In the genomic region with DNA sequence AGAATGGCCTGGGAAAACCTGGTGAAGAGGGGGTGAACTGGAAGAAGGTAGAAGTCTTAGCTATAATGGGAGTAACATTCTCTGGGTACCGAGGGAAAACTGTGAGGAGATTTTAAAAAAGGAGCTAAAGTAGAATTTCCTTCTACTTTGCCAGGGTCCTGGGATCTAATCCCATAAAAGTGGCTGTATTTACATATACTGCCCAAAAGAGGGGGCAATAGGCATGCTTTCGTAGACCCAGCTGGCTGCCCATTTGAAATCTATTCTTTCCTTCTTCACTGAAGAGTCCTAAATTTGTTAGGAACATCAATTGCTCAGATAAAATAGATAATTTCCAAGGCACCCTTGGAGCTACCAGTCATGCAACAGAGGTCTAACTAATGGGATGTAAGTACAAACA, we compare ENCODE assay signal across 9 cellular contexts.
DNase-seq lines count a peak whose midpoint lies in the region; ATAC-seq and TF ChIP-seq lines count a peak whose summit lies in the region.
"Had no signal": no experiment of that assay in that cellular context is flagged by ENCODE, and none has a peak within 500 bp of the region (broad histone marks: within the 10 kb centered on the region; RNA-seq: fewer than 3 reads in every experiment).

No MANE protein-coding gene starts in this region.

- no peak for TF ChIP-seq POLR2A in adrenal gland (IDR thresholded peaks at IDR 0.05)

- H3K4me2 ChIP-seq in mesendoderm (ENCODE audit: low read length), result no peak overlapping the region
- H3K4me2 ChIP-seq: BLaER1 treated with 17β-estradiol and CSF1 and Interleukin-3, amounts not matched to agents 10 nM and 100 nM had no signal

- intact Hi-C loops in adrenal gland (cut with DNase I), result loop anchor here in 1 of 2 donors (10.0 kb wide), 1 partner anchor 582 kb away; no protein-coding TSS in a partner anchor

- H2BK120ac ChIP-seq in mesendoderm (ENCODE audit: low read depth, low read length), result no peak overlapping the region

- DNase-seq in NCI-H1092 treated with DMSO at 0.1 percent for 48 hours (lab: John Stamatoyannopoulos, UW) (peak; percentile 5), NCI-H1092 (lab: John Stamatoyannopoulos, UW) (no peak), HuH-7 (ENCODE audit: low spot score) (peak; percentile 15), adrenal gland (no peak), mesendoderm (peak; percentile 35), islet precursor cell (no peak)
- DNase-seq in stimulated activated naive CD4-positive, alpha-beta T cell (lab: John Stamatoyannopoulos, UW), result no peak

- no peak overlapping the region for H2BK15ac ChIP-seq in mesendoderm (replicated peaks; ENCODE audit: low read depth)

- H3K27ac ChIP-seq in adrenal gland (no peak overlapping the region), mesendoderm (ENCODE audit: low read depth, low read length) (no peak overlapping the region)
- H3K27ac ChIP-seq: BLaER1 treated with 17β-estradiol and CSF1 and Interleukin-3, amounts not matched to agents 10 nM and 100 nM had no signal

- no peak overlapping the region for H4K5ac ChIP-seq in mesendoderm (ENCODE audit: low read length)

- no peak overlapping the region for H4K8ac ChIP-seq in mesendoderm (ENCODE audit: low read depth, low read length)

- no peaks in the 10 kb centered on the region for H3K4me1 ChIP-seq in adrenal gland (replicated peaks in 1 of 2)
- H3K4me1 ChIP-seq in mesendoderm (ENCODE audit: control insufficient read depth, low read depth, low read length), result no peaks in the 10 kb centered on the region
- H3K4me1 ChIP-seq: BLaER1 treated with 17β-estradiol and CSF1 and Interleukin-3, amounts not matched to agents 10 nM and 100 nM had no signal

- H3K79me2 ChIP-seq in mesendoderm (ENCODE audit: control insufficient read depth, insufficient read depth, low read length), result no peaks in the 10 kb centered on the region

- no peak for ATAC-seq in HG02981 (IDR thresholded peaks at IDR 0.05; ENCODE audit: unreplicated experiment)

- H2AK5ac ChIP-seq in mesendoderm (ENCODE audit: low read length), result no peak overlapping the region

- no peak overlapping the region for H3K9ac ChIP-seq in mesendoderm (ENCODE audit: low read length)
- H3K9ac ChIP-seq: BLaER1 treated with 17β-estradiol and CSF1 and Interleukin-3, amounts not matched to agents 10 nM and 100 nM had no signal

- no peak overlapping the region for H3K4ac ChIP-seq in mesendoderm (ENCODE audit: low read depth, low read length)

- peaks cover 0 to 30% of the 10 kb centered on the region in 2 donors for H3K36me3 ChIP-seq in adrenal gland (replicated peaks in 1 of 2)
- no peaks in the 10 kb centered on the region for H3K36me3 ChIP-seq in mesendoderm (ENCODE audit: control insufficient read depth, insufficient read depth, low read length)

- no peak overlapping the region for H3K18ac ChIP-seq in mesendoderm (ENCODE audit: low read length)

- H3K9me3 ChIP-seq in adrenal gland (replicated peaks in 1 of 3), result no peaks in the 10 kb centered on the region
- H3K9me3 ChIP-seq: BLaER1 treated with 17β-estradiol and CSF1 and Interleukin-3, amounts not matched to agents 10 nM and 100 nM had no signal

- no peaks in the 10 kb centered on the region for H3K79me1 ChIP-seq in mesendoderm (ENCODE audit: low read length)

- H3K4me3 ChIP-seq in adrenal gland (no peak overlapping the region), mesendoderm (ENCODE audit: low read length) (no peak overlapping the region)
- H3K4me3 ChIP-seq: BLaER1 treated with 17β-estradiol and CSF1 and Interleukin-3, amounts not matched to agents 10 nM and 100 nM had no signal

- H3K56ac ChIP-seq in mesendoderm (ENCODE audit: low read length), result no peak overlapping the region

- TF ChIP-seq CTCF in adrenal gland (IDR thresholded peaks at IDR 0.05), result peak; percentile 18 to 55 (median 41)

- H3K27me3 ChIP-seq in adrenal gland (no peaks in the 10 kb centered on the region), mesendoderm (ENCODE audit: insufficient read depth, low read length, poor library complexity) (no peaks in the 10 kb centered on the region)
- H3K27me3 ChIP-seq: BLaER1 treated with 17β-estradiol and CSF1 and Interleukin-3, amounts not matched to agents 10 nM and 100 nM had no signal

- no peak overlapping the region for H2BK5ac ChIP-seq in mesendoderm (ENCODE audit: low read length)

- H3K23ac ChIP-seq in mesendoderm (ENCODE audit: low read length), result no peak overlapping the region

- WGBS in adrenal gland, 4 donors, result 77 to 91% (median 84%) methylated on average over 2 of the region's 2 CpGs
- no CpG with 5 or more reads among the region's 2 CpGs for WGBS in mesendoderm (ENCODE audit: extremely low coverage, insufficient coverage, low lambda C conversion rate)

Comparison
In these comparisons a context has a peak if more than half of its experiments do, and no peak if none do; other contexts are left out.
1. DNase-seq: peak in NCI-H1092 treated with DMSO at 0.1 percent for 48 hours (single experiment), HuH-7 (single experiment) and mesendoderm (single experiment); none in NCI-H1092 (single experiment), adrenal gland (0 of 7), stimulated activated naive CD4-positive, alpha-beta T cell (0 of 6) and islet precursor cell (single experiment).